Comparison of ENCODE assay signal across 18 cellular contexts in the genomic region with DNA sequence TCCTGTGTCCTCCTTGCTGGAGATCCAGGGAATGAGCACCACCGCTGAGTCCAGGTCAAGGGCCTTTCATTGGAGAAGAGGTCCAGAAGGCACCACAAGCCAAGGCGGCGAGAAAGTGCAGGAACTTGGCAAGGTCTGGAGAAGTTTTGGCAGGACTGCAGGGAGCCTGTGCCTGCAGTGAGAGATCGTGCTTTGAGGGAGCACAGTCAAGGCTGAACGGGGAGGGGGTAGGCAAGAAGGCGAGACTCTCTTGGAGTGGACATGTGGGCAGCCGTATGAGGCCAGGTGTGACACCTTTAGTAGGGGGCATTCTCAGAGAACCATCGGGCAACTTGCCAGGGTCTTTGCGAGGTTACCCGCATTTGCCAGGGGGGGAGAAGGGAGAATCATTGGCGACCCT. TPM values are rescaled to one million over a fixed set of nuclear protein-coding genes. Genes with fewer than 3 reads are reported as not detected.
"Had no signal": no experiment of that assay in that cellular context is flagged by ENCODE, and none has a peak within 500 bp of the region (broad histone marks: within the 10 kb centered on the region; RNA-seq: fewer than 3 reads in every experiment).

No MANE protein-coding gene starts in this region.

- H3K27ac ChIP-seq: body of pancreas, colonic mucosa, parathyroid adenoma, suprapubic skin, upper lobe of right lung had no signal

- H3K9me3 ChIP-seq: body of pancreas, colonic mucosa, suprapubic skin, upper lobe of right lung had no signal

- ATAC-seq: activated CD8-positive, alpha-beta T cell treated with anti-CD3 and anti-CD28 coated beads, Interleukin-2, amount 10 ng/mL, durations not matched to agents 7 days and 5 days; body of pancreas; stimulated activated naive CD8-positive, alpha-beta T cell treated with anti-CD3 and anti-CD28 coated beads, Interleukin-15, Interleukin-2, amounts not matched to agents 100 U/mL and 50 U/mL, for 24 hours; upper lobe of right lung had no signal

- H3K27ac Mint-ChIP-seq: activated B cell treated with CpG ODN at 0.5 μM for 24 hours; activated CD8-positive, alpha-beta T cell treated with anti-CD3 and anti-CD28 coated beads, Interleukin-2, amount 10 ng/mL, durations not matched to agents 7 days and 5 days; activated naive CD8-positive, alpha-beta T cell treated with anti-CD3 and anti-CD28 coated beads for 36 hours; T-helper 1 cell treated with Interleukin-12 subunit alpha and Interleukin-12 subunit beta and Interleukin-4 antibody, amounts not matched to agents 30 μg/mL and 1 μg/mL, for 36 hours had no signal

- H3K4me3 ChIP-seq: body of pancreas, colonic mucosa, suprapubic skin, upper lobe of right lung had no signal

- H3K36me3 ChIP-seq: colonic mucosa, suprapubic skin, upper lobe of right lung had no signal

- H3K4me1 Mint-ChIP-seq: activated naive CD8-positive, alpha-beta T cell treated with anti-CD3 and anti-CD28 coated beads for 36 hours had no signal

- H3K9me3 Mint-ChIP-seq: activated B cell treated with CpG ODN at 0.5 μM for 24 hours; activated naive CD8-positive, alpha-beta T cell treated with anti-CD3 and anti-CD28 coated beads for 36 hours; neural crest cell; T-helper 1 cell treated with Interleukin-12 subunit alpha and Interleukin-12 subunit beta and Interleukin-4 antibody, amounts not matched to agents 30 μg/mL and 1 μg/mL, for 36 hours had no signal

- H3K4me3 Mint-ChIP-seq: activated B cell treated with CpG ODN at 0.5 μM for 24 hours; activated CD8-positive, alpha-beta T cell treated with anti-CD3 and anti-CD28 coated beads, Interleukin-2, amount 10 ng/mL, durations not matched to agents 7 days and 5 days; activated naive CD8-positive, alpha-beta T cell treated with anti-CD3 and anti-CD28 coated beads for 36 hours; neural crest cell; T-helper 1 cell treated with Interleukin-12 subunit alpha and Interleukin-12 subunit beta and Interleukin-4 antibody, amounts not matched to agents 30 μg/mL and 1 μg/mL, for 36 hours had no signal

- H3K36me3 Mint-ChIP-seq: activated naive CD8-positive, alpha-beta T cell treated with anti-CD3 and anti-CD28 coated beads for 36 hours had no signal

- DNase-seq: activated B cell treated with CpG ODN at 0.5 μM for 24 hours; activated CD4-positive, alpha-beta T cell treated with anti-CD3 and anti-CD28 coated beads for 48 hours; activated CD8-positive, alpha-beta memory T cell treated with anti-CD3 and anti-CD28 coated beads, Interleukin-2, amount 50 U/mL, for 4 hours; activated CD8-positive, alpha-beta T cell treated with anti-CD3 and anti-CD28 coated beads, Interleukin-2, amount 10 ng/mL, durations not matched to agents 7 days and 5 days; activated gamma-delta T cell treated with Interleukin-2 at 50 U/mL for 16 hours; activated naive CD8-positive, alpha-beta T cell treated with anti-CD3 and anti-CD28 coated beads for 36 hours; body of pancreas; central memory CD4-positive, alpha-beta T cell; colonic mucosa; hippocampal formation; kidney; small intestine; stimulated activated naive CD8-positive, alpha-beta T cell treated with anti-CD3 and anti-CD28 coated beads, Interleukin-15, Interleukin-2, amounts not matched to agents 100 U/mL and 50 U/mL, for 24 hours; upper lobe of right lung had no signal

- H3K27me3 ChIP-seq: body of pancreas, colonic mucosa, suprapubic skin, upper lobe of right lung had no signal

- H3K4me1 ChIP-seq: body of pancreas, parathyroid adenoma, suprapubic skin, upper lobe of right lung had no signal

RNA-seq across cellular contexts. Expression of gene LRRC10B, which starts 30.5 kb away (rescaled TPM):
- total RNA-seq: activated B cell treated with CpG ODN at 0.5 μM for 24 hours; activated CD8-positive, alpha-beta T cell treated with anti-CD3 and anti-CD28 coated beads, Interleukin-2, amount 10 ng/mL, durations not matched to agents 7 days and 5 days; activated naive CD8-positive, alpha-beta T cell treated with anti-CD3 and anti-CD28 coated beads for 36 hours had no signal

RNA-seq across cellular contexts. Expression of gene SYT7, which starts 41.9 kb away (rescaled TPM):
- total RNA-seq: activated B cell treated with CpG ODN at 0.5 μM for 24 hours; activated CD8-positive, alpha-beta T cell treated with anti-CD3 and anti-CD28 coated beads, Interleukin-2, amount 10 ng/mL, durations not matched to agents 7 days and 5 days; activated naive CD8-positive, alpha-beta T cell treated with anti-CD3 and anti-CD28 coated beads for 36 hours had no signal
